Comparison of ENCODE assay signal across 2 cellular contexts in genomic region chr9:113922160-113922559, GRCh38.
A peak's percentile ranks its signal among the peaks of the same experiment; 100 is the strongest.
TF ChIP-seq lines count a peak whose summit lies in the region.

No MANE protein-coding gene starts in this region.

TF ChIP-seq in liver, 16 proteins besides CTCF, POLR2A, EP300 and RAD21 (continued from another document):
- TF ChIP-seq REST (IDR thresholded peaks at IDR 0.05) (no peak), HNF4A (conservative IDR thresholded peaks at IDR 0.05) (peak in 1 of 2 donors; percentile 38), RXRA (IDR thresholded peaks at IDR 0.05) (peak in 1 of 2 donors; percentile 21)

TF ChIP-seq in HepG2, 621 proteins besides CTCF, POLR2A, EP300 and RAD21 (continued from another document):
- no peak for TF ChIP-seq ZBTB46 (CRISPR knock-in tag; IDR thresholded peaks at IDR 0.05; ENCODE audit: borderline replicate concordance)
- TF ChIP-seq SRSF9 (IDR thresholded peaks at IDR 0.05; ENCODE audit: borderline replicate concordance, insufficient read depth, low read depth, low read length, poor library complexity, severe bottlenecking): no peak
